ENCODE assay signal across 28 cellular contexts in genomic region chr11:106326087-106326486, GRCh38.
"Had no signal": no experiment of that assay in that cellular context is flagged by ENCODE, and none has a peak within 500 bp of the region (broad histone marks: within the 10 kb centered on the region; RNA-seq: fewer than 3 reads in every experiment).

No MANE protein-coding gene starts in this region.

- H3K9me3 ChIP-seq: stomach, suprapubic skin, testis, thoracic aorta, thyroid gland, transverse colon, upper lobe of left lung, upper lobe of right lung, uterus, vagina had no signal

- H3K27ac Mint-ChIP-seq: stimulated activated effector memory CD8-positive, alpha-beta T cell treated with anti-CD3 and anti-CD28 coated beads, Interleukin-12 subunit alpha, Interleukin-12 subunit beta, amount 100 ng/mL, for 72 hours; stimulated activated memory B cell treated with anti-CD40 and anti-IgM and Interleukin-4, amounts not matched to agents 10 μg/mL and 1 μg/mL and 100 μg/mL, for 72 hours; stimulated activated naive B cell treated with anti-CD40 and anti-IgM and Interleukin-4, amounts not matched to agents 10 μg/mL and 1 μg/mL and 100 μg/mL, for 72 hours; stimulated activated naive CD8-positive, alpha-beta T cell treated with anti-CD3 and anti-CD28 coated beads, Interleukin-15, amount 100 ng/mL, for 72 hours; stimulated activated naive CD8-positive, alpha-beta T cell treated with anti-CD3 and anti-CD28 coated beads, Interleukin-15, Interleukin-2, amounts not matched to agents 100 ng/mL and 50 ng/mL, for 24 hours; type B pancreatic cell had no signal

- H3K4me1 Mint-ChIP-seq: stimulated activated effector memory CD8-positive, alpha-beta T cell treated with anti-CD3 and anti-CD28 coated beads, Interleukin-12 subunit alpha, Interleukin-12 subunit beta, amount 100 ng/mL, for 72 hours; stimulated activated memory B cell treated with anti-CD40 and anti-IgM and Interleukin-4, amounts not matched to agents 10 μg/mL and 1 μg/mL and 100 μg/mL, for 72 hours; stimulated activated naive B cell treated with anti-CD40 and anti-IgM and Interleukin-4, amounts not matched to agents 10 μg/mL and 1 μg/mL and 100 μg/mL, for 72 hours; stimulated activated naive CD8-positive, alpha-beta T cell treated with anti-CD3 and anti-CD28 coated beads, Interleukin-15, amount 100 ng/mL, for 72 hours had no signal

- H3K36me3 ChIP-seq: stomach, suprapubic skin, thoracic aorta, thyroid gland, tibial artery, tibial nerve, transverse colon, upper lobe of left lung, upper lobe of right lung, uterus, vagina had no signal

- H3K4me3 ChIP-seq: stomach, suprapubic skin, testis, thoracic aorta, thyroid gland, tibial artery, tibial nerve, transverse colon, upper lobe of left lung, upper lobe of right lung, uterus, vagina had no signal

- H3K27ac ChIP-seq: stomach, suprapubic skin, testis, thoracic aorta, thyroid gland, tibial artery, tibial nerve, transverse colon, upper lobe of left lung, upper lobe of right lung, uterus, vagina had no signal

- H3K4me3 Mint-ChIP-seq: stimulated activated effector memory CD8-positive, alpha-beta T cell treated with anti-CD3 and anti-CD28 coated beads, Interleukin-12 subunit alpha, Interleukin-12 subunit beta, amount 100 ng/mL, for 72 hours; stimulated activated memory B cell treated with anti-CD40 and anti-IgM and Interleukin-4, amounts not matched to agents 10 μg/mL and 1 μg/mL and 100 μg/mL, for 72 hours; stimulated activated naive B cell treated with anti-CD40 and anti-IgM and Interleukin-4, amounts not matched to agents 10 μg/mL and 1 μg/mL and 100 μg/mL, for 72 hours; stimulated activated naive CD8-positive, alpha-beta T cell treated with anti-CD3 and anti-CD28 coated beads, Interleukin-15, amount 100 ng/mL, for 72 hours; stimulated activated naive CD8-positive, alpha-beta T cell treated with anti-CD3 and anti-CD28 coated beads, Interleukin-15, Interleukin-2, amounts not matched to agents 100 ng/mL and 50 ng/mL, for 24 hours; type B pancreatic cell had no signal

- DNase-seq: stimulated activated CD4-positive, alpha-beta T cell treated with anti-CD3 and anti-CD28 coated beads, Interleukin-2, amount 100 ng/mL, for 48 hours; stimulated activated CD4-positive, alpha-beta T cell treated with anti-CD3 and anti-CD28 coated beads, Interleukin-4, amount 100 ng/mL, for 1 hour; stimulated activated CD4-positive, alpha-beta T cell treated with anti-CD3 and anti-CD28 coated beads, Interleukin-4, amount 100 ng/mL, for 24 hours; stimulated activated CD4-positive, alpha-beta T cell treated with anti-CD3 and anti-CD28 coated beads, Interleukin-4, amount 100 ng/mL, for 4 hours; stimulated activated CD8-positive, alpha-beta memory T cell treated with anti-CD3 and anti-CD28 coated beads, Interleukin-4, amount 100 ng/mL, for 48 hours; stimulated activated naive B cell treated with anti-CD40 and anti-IgM and Interleukin-4, amounts not matched to agents 10 μg/mL and 1 μg/mL and 100 μg/mL, for 72 hours; stimulated activated naive CD4-positive, alpha-beta T cell; stimulated activated naive CD4-positive, alpha-beta T cell treated with Interleukin-2 at 50 U/mL for 16 hours; stimulated activated naive CD8-positive, alpha-beta T cell treated with anti-CD3 and anti-CD28 coated beads, Interleukin-15, amount 100 ng/mL, for 72 hours; stimulated activated naive CD8-positive, alpha-beta T cell treated with anti-CD3 and anti-CD28 coated beads, Interleukin-15, Interleukin-2, amounts not matched to agents 100 U/mL and 50 U/mL, for 24 hours; stomach; substantia nigra; testis; thyroid gland; tibial artery; transverse colon; trophoblast cell; upper lobe of left lung; upper lobe of right lung; uterus had no signal

- H3K4me1 ChIP-seq: stomach, suprapubic skin, testis, thyroid gland, tibial artery, tibial nerve, transverse colon, upper lobe of left lung, upper lobe of right lung, uterus, vagina had no signal

- H3K36me3 Mint-ChIP-seq: stimulated activated effector memory CD8-positive, alpha-beta T cell treated with anti-CD3 and anti-CD28 coated beads, Interleukin-12 subunit alpha, Interleukin-12 subunit beta, amount 100 ng/mL, for 72 hours; stimulated activated memory B cell treated with anti-CD40 and anti-IgM and Interleukin-4, amounts not matched to agents 10 μg/mL and 1 μg/mL and 100 μg/mL, for 72 hours; stimulated activated naive B cell treated with anti-CD40 and anti-IgM and Interleukin-4, amounts not matched to agents 10 μg/mL and 1 μg/mL and 100 μg/mL, for 72 hours; type B pancreatic cell had no signal

- H3K9me3 Mint-ChIP-seq: type B pancreatic cell had no signal

- H3K27me3 ChIP-seq: stomach, suprapubic skin, testis, thyroid gland, tibial artery, tibial nerve, transverse colon, upper lobe of left lung, upper lobe of right lung, uterus, vagina had no signal

- H3K27me3 Mint-ChIP-seq: stimulated activated memory B cell treated with anti-CD40 and anti-IgM and Interleukin-4, amounts not matched to agents 10 μg/mL and 1 μg/mL and 100 μg/mL, for 72 hours; stimulated activated naive B cell treated with anti-CD40 and anti-IgM and Interleukin-4, amounts not matched to agents 10 μg/mL and 1 μg/mL and 100 μg/mL, for 72 hours; stimulated activated naive CD8-positive, alpha-beta T cell treated with anti-CD3 and anti-CD28 coated beads, Interleukin-15, amount 100 ng/mL, for 72 hours; stimulated activated naive CD8-positive, alpha-beta T cell treated with anti-CD3 and anti-CD28 coated beads, Interleukin-15, Interleukin-2, amounts not matched to agents 100 ng/mL and 50 ng/mL, for 24 hours; type B pancreatic cell had no signal

- ATAC-seq: stimulated activated effector memory CD8-positive, alpha-beta T cell treated with anti-CD3 and anti-CD28 coated beads, Interleukin-12 subunit alpha, Interleukin-12 subunit beta, amount 100 ng/mL, for 72 hours; stimulated activated memory B cell treated with anti-CD40 and anti-IgM and Interleukin-4, amounts not matched to agents 10 μg/mL and 1 μg/mL and 100 μg/mL, for 72 hours; stimulated activated naive B cell treated with anti-CD40 and anti-IgM and Interleukin-4, amounts not matched to agents 10 μg/mL and 1 μg/mL and 100 μg/mL, for 72 hours; stimulated activated naive CD8-positive, alpha-beta T cell treated with anti-CD3 and anti-CD28 coated beads, Interleukin-15, amount 100 ng/mL, for 72 hours; stimulated activated naive CD8-positive, alpha-beta T cell treated with anti-CD3 and anti-CD28 coated beads, Interleukin-15, Interleukin-2, amounts not matched to agents 100 U/mL and 50 U/mL, for 24 hours; upper lobe of right lung had no signal
